7 cellular contexts compared by ENCODE assay signal in genomic region chrX:54530358-54530900, GRCh38. TPM values are rescaled to one million over a fixed set of nuclear protein-coding genes. Genes with fewer than 3 reads are reported as not detected.
DNase-seq lines count a peak whose midpoint lies in the region; ATAC-seq and TF ChIP-seq lines count a peak whose summit lies in the region.

No MANE protein-coding gene starts in this region.

- no peak overlapping the region for H3K4ac ChIP-seq in neuronal stem cell (ENCODE audit: low read length)

- no peak for TF ChIP-seq EP300 in SK-N-SH (IDR thresholded peaks at IDR 0.05; ENCODE audit: borderline replicate concordance in 1 of 2, low read depth in 1 of 2, low read length in 1 of 2)

- peak overlapping the region; percentile 88 for H3K9ac ChIP-seq in SK-N-SH
- peak overlapping the region; percentile 81 for H3K9ac ChIP-seq in neuronal stem cell (ENCODE audit: low read depth, low read length, poor library complexity)

- H4K91ac ChIP-seq in neuronal stem cell (ENCODE audit: low read depth, low read length, poor library complexity) = no peak overlapping the region

- no peak overlapping the region for H2AK5ac ChIP-seq in neuronal stem cell (ENCODE audit: low read depth, low read length)

- no peak overlapping the region for H4K8ac ChIP-seq in neuronal stem cell (ENCODE audit: low read depth, low read length)

- TF ChIP-seq RAD21 in SK-N-SH (IDR thresholded peaks at IDR 0.05; ENCODE audit: low read length) = no peak

- H3K4me1 ChIP-seq in SK-N-SH (ENCODE audit: control insufficient read depth in 1 of 2, insufficient read depth in 2 of 2, low read depth in 1 of 2, low read length in 1 of 2) (peaks cover 0 to 15% of the 10 kb centered on the region in 2 experiments; a peak in 1 of 4 replicates), neuronal stem cell (ENCODE audit: control insufficient read depth in 2 of 2, insufficient read depth in 1 of 2, low read depth in 1 of 2, low read length in 2 of 2) (peaks cover 2 to 6% of the 10 kb centered on the region in 2 donors)

- H2AFZ ChIP-seq in SK-N-SH (ENCODE audit: low read depth) = peak overlapping the region; percentile 93
- H2AFZ ChIP-seq in neuronal stem cell (ENCODE audit: low read length) = peak overlapping the region; percentile 81

- CTCF ChIA-PET in SK-N-SH (lab: Yijun Ruan, JAX) = no interaction called here

- ATAC-seq in GM18870 (IDR thresholded peaks at IDR 0.05; ENCODE audit: unreplicated experiment) (peak; percentile 26), HG02870 (IDR thresholded peaks at IDR 0.05; ENCODE audit: unreplicated experiment) (peak; percentile 24), esophagus mucosa (peak; percentile 22), GM21825 (IDR thresholded peaks at IDR 0.05; ENCODE audit: unreplicated experiment) (no peak)

- no peak overlapping the region for H2BK5ac ChIP-seq in neuronal stem cell (ENCODE audit: low read length)

- H2BK12ac ChIP-seq in neuronal stem cell (ENCODE audit: low read length) = no peak overlapping the region

- H3K9me2 ChIP-seq in SK-N-SH = no peaks in the 10 kb centered on the region

- H3F3A ChIP-seq in SK-N-SH (replicated peaks; ENCODE audit: insufficient read depth) = no peaks in the 10 kb centered on the region

- H3K79me1 ChIP-seq in neuronal stem cell (ENCODE audit: low read depth, low read length) = peaks cover 2% of the 10 kb centered on the region

- H3K4me3 ChIP-seq in SK-N-SH (ENCODE audit: low read depth in 2 of 2, low read length in 1 of 2) = peak overlapping the region; percentile 68 to 76
- H3K4me3 ChIP-seq in neuronal stem cell (ENCODE audit: low read length in 2 of 2) = peak overlapping the region; percentile 82 to 93

- peak overlapping the region; percentile 75 to 81 for H3K27ac ChIP-seq in SK-N-SH (ENCODE audit: low read depth in 2 of 2, low read length in 1 of 2)
- peak overlapping the region; percentile 43 for H3K27ac ChIP-seq in neuronal stem cell (replicated peaks; ENCODE audit: low read length)

- H3K14ac ChIP-seq in neuronal stem cell (ENCODE audit: low read length) = no peak overlapping the region

- no peak for DNase-seq in SK-N-SH
- no peak for DNase-seq in neuronal stem cell (ENCODE audit: low spot score)
- no peak for DNase-seq in germinal center (ENCODE audit: low spot score)

- H3K4me2 ChIP-seq in SK-N-SH (peak overlapping the region; percentile 79), neuronal stem cell (ENCODE audit: insufficient read depth, low read length, poor library complexity, severe bottlenecking) (peak overlapping the region; percentile 49)

- no peak overlapping the region for H3K18ac ChIP-seq in neuronal stem cell (ENCODE audit: low read length)

- WGBS in SK-N-SH (ENCODE audit: low lambda C conversion rate) = 15% methylated on average over 17 of the region's 21 CpGs
- no CpG with 5 or more reads among the region's 21 CpGs for WGBS in neuronal stem cell (ENCODE audit: extremely low coverage in 2 of 2, insufficient read length in 2 of 2, insufficient replicate concordance in 1 of 2), 2 donors

- H3K23ac ChIP-seq in neuronal stem cell (ENCODE audit: low read depth, low read length, poor library complexity) = no peak overlapping the region

- no peak for TF ChIP-seq CTCF in SK-N-SH (IDR thresholded peaks at IDR 0.05)

- peaks cover 0 to 10% of the 10 kb centered on the region in 2 experiments for H3K36me3 ChIP-seq in SK-N-SH (replicated peaks in 1 of 2; ENCODE audit: control insufficient read depth in 1 of 2, insufficient read depth in 2 of 2, low read length in 1 of 2)
- H3K36me3 ChIP-seq in neuronal stem cell (replicated peaks in 1 of 2; ENCODE audit: control insufficient read depth in 2 of 2, insufficient read depth in 2 of 2, low read length in 2 of 2) = peaks cover 0 to 28% of the 10 kb centered on the region in 2 donors

- H3K9me3 ChIP-seq in SK-N-SH = no peaks in the 10 kb centered on the region
- no peaks in the 10 kb centered on the region for H3K9me3 ChIP-seq in neuronal stem cell (replicated peaks in 1 of 2; ENCODE audit: control insufficient read depth in 2 of 2, insufficient read depth in 1 of 2, low read depth in 1 of 2, low read length in 2 of 2)

- no peak overlapping the region for H2BK15ac ChIP-seq in neuronal stem cell (ENCODE audit: low read length)

- H3K79me2 ChIP-seq in SK-N-SH (ENCODE audit: insufficient read depth) = peaks cover 51% of the 10 kb centered on the region

- no peaks in the 10 kb centered on the region for H4K20me1 ChIP-seq in SK-N-SH (ENCODE audit: insufficient read depth)

- no peaks in the 10 kb centered on the region; the same call in 1 of the 2 replicates for H3K27me3 ChIP-seq in SK-N-SH (ENCODE audit: insufficient read depth)
- no peaks in the 10 kb centered on the region for H3K27me3 ChIP-seq in neuronal stem cell (ENCODE audit: control insufficient read depth in 3 of 3, insufficient read depth in 3 of 3, low read depth in 1 of 3, low read length in 3 of 3)

- no peak overlapping the region for H2BK120ac ChIP-seq in neuronal stem cell (ENCODE audit: low read depth, low read length)

- POLR2A ChIA-PET in SK-N-SH (lab: Yijun Ruan, JAX) = interaction anchor here (0.6 to 1.4 kb wide), 3 partner anchors 51 to 109 kb away, joined by 3 to 8 read pairs (median 3); no protein-coding TSS in a partner anchor

TF ChIP-seq in SK-N-SH, 30 proteins besides CTCF, POLR2A, EP300 and RAD21:
- TF ChIP-seq MXI1 (IDR thresholded peaks at IDR 0.05; ENCODE audit: low read depth, low read length) = peak; percentile 95
- peak; percentile 17 for TF ChIP-seq GABPA (IDR thresholded peaks at IDR 0.05; ENCODE audit: low read depth)
- no peak for TF ChIP-seq FOXJ3 (CRISPR knock-in tag; IDR thresholded peaks at IDR 0.05)
- TF ChIP-seq FOXM1 (IDR thresholded peaks at IDR 0.05; ENCODE audit: low read depth) = no peak
- TF ChIP-seq MAX (IDR thresholded peaks at IDR 0.05; ENCODE audit: low read depth) = peak; percentile 81; the same call in 1 of the 2 replicates

RNA-seq across cellular contexts. Expression of gene GNL3L, which starts 0.4 kb away (rescaled TPM):
- 16.3 and 19.4 TPM in 2 replicates for polyA plus RNA-seq in SK-N-SH (2012; rRNA removed)
- 12.0 and 15.0 TPM in 2 replicates for polyA plus RNA-seq in SK-N-SH (2012; cell fraction: cytosol; rRNA removed)
- 21.6 and 27.8 TPM in 2 replicates for polyA plus RNA-seq in SK-N-SH (2012; cell fraction: nucleus; rRNA removed)
- total RNA-seq in esophagus mucosa = 25.7 TPM
- polyA plus RNA-seq in neuronal stem cell (2013, experiment 1 of 2) = 8.1 TPM
- polyA plus RNA-seq in neuronal stem cell (2013, experiment 2 of 2) = 8.6 TPM

RNA-seq across cellular contexts. Expression of gene FGD1, which starts 34.4 kb away (rescaled TPM):
- 3.3 and 6.3 TPM in 2 replicates for polyA plus RNA-seq in SK-N-SH (2012; rRNA removed)
- polyA plus RNA-seq in SK-N-SH (2012; cell fraction: cytosol; rRNA removed) = 4.1 and 6.3 TPM in 2 replicates
- polyA plus RNA-seq in SK-N-SH (2012; cell fraction: nucleus; rRNA removed) = 10.8 and 13.4 TPM in 2 replicates
- total RNA-seq in esophagus mucosa = 8.2 TPM
- polyA plus RNA-seq in neuronal stem cell (2013, experiment 1 of 2) = 26.3 TPM
- 26.3 TPM for polyA plus RNA-seq in neuronal stem cell (2013, experiment 2 of 2)
